Comparison of ENCODE assay signal across 2 cellular contexts in the genomic region with DNA sequence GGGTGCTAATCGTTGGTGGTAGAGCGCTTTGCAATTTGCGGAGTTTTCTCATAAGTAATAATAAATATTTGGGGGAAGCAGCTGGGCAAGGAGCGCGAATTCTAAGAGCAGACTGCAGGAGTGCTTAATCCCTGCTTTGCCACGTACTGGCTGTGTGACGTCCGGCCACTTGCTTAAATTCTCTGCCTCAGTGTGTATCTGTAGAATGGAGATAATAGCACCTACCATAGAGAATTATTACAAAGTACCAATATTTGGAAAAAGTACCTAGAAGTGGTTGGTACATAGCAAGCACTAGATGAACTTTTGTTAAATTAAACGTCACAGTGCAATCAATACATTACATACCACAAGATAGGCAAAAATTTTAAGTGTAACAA.
TF ChIP-seq lines count a peak whose summit lies in the region.

No MANE protein-coding gene starts in this region.

TF ChIP-seq in HCT116, 20 proteins besides CTCF, POLR2A, EP300 and RAD21:
- TF ChIP-seq ZNF274 (IDR thresholded peaks at IDR 0.05; ENCODE audit: low read depth, low read length) (no peak), CBX3 (IDR thresholded peaks at IDR 0.05; ENCODE audit: low read depth) (no peak)

TF ChIP-seq in H1, 55 proteins besides CTCF, POLR2A, EP300 and RAD21:
- TF ChIP-seq KDM1A (IDR thresholded peaks at IDR 0.05; ENCODE audit: borderline replicate concordance, low read length) (no peak), POU5F1 (IDR thresholded peaks at IDR 0.05; ENCODE audit: low read depth, low read length) (no peak), SIN3A (conservative IDR thresholded peaks at IDR 0.05 in 1 of 2, IDR thresholded peaks at IDR 0.05 in 1 of 2; ENCODE audit: low read depth in 1 of 2, low read length in 2 of 2) (no peak), HDAC2 (IDR thresholded peaks at IDR 0.05; ENCODE audit: borderline replicate concordance in 1 of 2, low read depth in 2 of 2, low read length in 2 of 2) (no peak), POLR2AphosphoS5 (IDR thresholded peaks at IDR 0.05; ENCODE audit: low read depth, low read length) (no peak), SIX5 (IDR thresholded peaks at IDR 0.05; ENCODE audit: low read depth, low read length) (no peak), YY1 (IDR thresholded peaks at IDR 0.05; ENCODE audit: low read depth, low read length) (no peak), RNF2 (IDR thresholded peaks at IDR 0.05; ENCODE audit: borderline replicate concordance, low read depth, low read length, missing control alignments, poor library complexity, severe bottlenecking) (no peak), KDM4A (IDR thresholded peaks at IDR 0.05; ENCODE audit: low read depth, low read length, severe bottlenecking) (no peak), CBX8 (IDR thresholded peaks at IDR 0.05; ENCODE audit: borderline replicate concordance, low read depth, low read length) (no peak), TAF1 (IDR thresholded peaks at IDR 0.05; ENCODE audit: low read depth, low read length) (no peak), NRF1 (IDR thresholded peaks at IDR 0.05; ENCODE audit: low read depth, low read length) (no peak), SIRT6 (IDR thresholded peaks at IDR 0.05; ENCODE audit: low read length) (no peak)
- TF ChIP-seq, protein P1, sequence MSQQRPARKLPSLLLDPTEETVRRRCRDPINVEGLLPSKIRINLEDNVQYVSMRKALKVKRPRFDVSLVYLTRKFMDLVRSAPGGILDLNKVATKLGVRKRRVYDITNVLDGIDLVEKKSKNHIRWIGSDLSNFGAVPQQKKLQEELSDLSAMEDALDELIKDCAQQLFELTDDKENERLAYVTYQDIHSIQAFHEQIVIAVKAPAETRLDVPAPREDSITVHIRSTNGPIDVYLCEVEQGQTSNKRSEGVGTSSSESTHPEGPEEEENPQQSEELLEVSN (IDR thresholded peaks at IDR 0.05), result no peak
